ENCODE assay signal across 11 cellular contexts in the genomic region with DNA sequence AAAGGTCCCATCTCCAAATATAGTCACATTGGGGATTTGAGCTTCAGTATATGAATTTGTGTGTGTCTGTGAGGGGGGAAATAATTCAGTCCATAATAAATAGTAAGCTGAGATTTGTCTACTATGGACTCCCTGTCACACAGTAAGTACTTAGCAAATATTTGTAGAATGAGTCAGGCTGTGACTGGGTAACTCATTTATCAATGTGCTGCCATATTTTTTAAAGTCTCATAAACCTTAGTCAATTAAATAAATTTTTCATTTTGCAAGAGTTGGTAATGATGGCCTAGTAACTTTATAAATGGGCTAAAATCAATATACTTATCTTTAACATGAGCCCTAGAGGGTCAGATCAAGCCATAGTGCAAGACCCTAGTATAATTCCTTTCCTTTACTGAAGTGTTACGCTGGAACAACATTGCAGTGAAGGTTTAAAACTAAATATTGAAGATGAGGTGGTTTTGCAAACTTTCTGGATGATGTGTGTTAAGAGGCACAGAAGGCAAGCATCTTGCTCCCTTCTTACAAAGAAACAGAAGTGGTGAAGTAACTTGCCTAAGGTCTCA.
DNase-seq lines count a peak whose midpoint lies in the region; ATAC-seq and TF ChIP-seq lines count a peak whose summit lies in the region.
"Had no signal": no experiment of that assay in that cellular context is flagged by ENCODE, and none has a peak within 500 bp of the region (broad histone marks: within the 10 kb centered on the region; RNA-seq: fewer than 3 reads in every experiment).

No MANE protein-coding gene starts in this region.

- H3K4me1 Mint-ChIP-seq in CD14-positive monocyte = peaks cover 10% of the 10 kb centered on the region

- peak overlapping the region; percentile 60 for H3K27ac ChIP-seq in SJSA1
- H3K27ac ChIP-seq in upper lobe of right lung = no peak overlapping the region
- H3K27ac ChIP-seq: thoracic aorta had no signal

- ATAC-seq in upper lobe of right lung (peak; percentile 24), GM18870 (IDR thresholded peaks at IDR 0.05; ENCODE audit: unreplicated experiment) (no peak)
- ATAC-seq: activated naive CD8-positive, alpha-beta T cell treated with anti-CD3 and anti-CD28 coated beads, Interleukin-2, amount 50 U/mL, for 24 hours had no signal

- TF ChIP-seq CTCF in upper lobe of right lung (IDR thresholded peaks at IDR 0.05) (no peak), CD14-positive monocyte (IDR thresholded peaks at IDR 0.05) (no peak)

- H3K36me3 ChIP-seq in SJSA1 (no peaks in the 10 kb centered on the region), upper lobe of right lung (no peaks in the 10 kb centered on the region)
- H3K36me3 ChIP-seq: thoracic aorta had no signal

- peaks cover 0 to 3% (median 0%) of the 10 kb centered on the region in 3 donors for H3K27me3 Mint-ChIP-seq in CD14-positive monocyte (ENCODE audit: low read depth in 3 of 3)

- DNase-seq in NCI-H1092 treated with DMSO at 0.1 percent for 48 hours (lab: John Stamatoyannopoulos, UW) = peak; percentile 7
- DNase-seq in NCI-H1092 (lab: John Stamatoyannopoulos, UW) = no peak
- peak in 1 of 2 experiments; percentile 21 for DNase-seq in SJSA1 (ENCODE audit: low read depth in 1 of 2, low spot score in 2 of 2)
- DNase-seq in glomerular endothelial cell (ENCODE audit: extremely low read depth, low read depth, low spot score) = peak; percentile 42
- no peak for DNase-seq in upper lobe of right lung
- DNase-seq in CD14-positive monocyte (ENCODE audit: low spot score) = no peak
- DNase-seq in AG08396 (ENCODE audit: low spot score) = no peak
- DNase-seq: activated naive CD8-positive, alpha-beta T cell treated with anti-CD3 and anti-CD28 coated beads, Interleukin-2, amount 50 U/mL, for 24 hours; NCI-H1694 treated with DMSO at 0.1 percent for 48 hours had no signal

- H3K4me3 ChIP-seq in SJSA1 = no peak overlapping the region
- no peak overlapping the region for H3K4me3 ChIP-seq in upper lobe of right lung
- H3K4me3 ChIP-seq: thoracic aorta had no signal

- no peak overlapping the region for H3K4me3 Mint-ChIP-seq in CD14-positive monocyte
- H3K4me3 Mint-ChIP-seq: activated naive CD8-positive, alpha-beta T cell treated with anti-CD3 and anti-CD28 coated beads, Interleukin-2, amount 50 U/mL, for 24 hours had no signal

- H3K27ac Mint-ChIP-seq in CD14-positive monocyte = no peak overlapping the region
- H3K27ac Mint-ChIP-seq: activated naive CD8-positive, alpha-beta T cell treated with anti-CD3 and anti-CD28 coated beads, Interleukin-2, amount 50 U/mL, for 24 hours had no signal

- peaks cover 0 to 10% (median 5%) of the 10 kb centered on the region in 7 donors for H3K9me3 Mint-ChIP-seq in CD14-positive monocyte

- no peaks in the 10 kb centered on the region for H3K36me3 Mint-ChIP-seq in CD14-positive monocyte

- intact Hi-C loops in upper lobe of right lung (cut with DNase I) = no loop called here
- intact Hi-C loops in CD14-positive monocyte (cut with micrococcal nuclease) = loop anchor here in 1 of 2 donors (10.0 kb wide), 1 partner anchor 134 kb away; no protein-coding TSS in a partner anchor

- no peaks in the 10 kb centered on the region for H3K27me3 ChIP-seq in SJSA1 (replicated peaks)
- H3K27me3 ChIP-seq in upper lobe of right lung = no peaks in the 10 kb centered on the region

- no peaks in the 10 kb centered on the region for H3K9me3 ChIP-seq in SJSA1 (replicated peaks)
- H3K9me3 ChIP-seq in upper lobe of right lung = no peaks in the 10 kb centered on the region
- H3K9me3 ChIP-seq: thoracic aorta had no signal

- H3K4me1 ChIP-seq in SJSA1 (replicated peaks) = peaks cover 20% of the 10 kb centered on the region
- peaks cover 6% of the 10 kb centered on the region for H3K4me1 ChIP-seq in upper lobe of right lung

Comparison
In these comparisons a context has a peak if more than half of its experiments do, and no peak if none do; other contexts are left out.
1. DNase-seq: peak in NCI-H1092 treated with DMSO at 0.1 percent for 48 hours (single experiment) and glomerular endothelial cell (single experiment); none in NCI-H1092 (single experiment), upper lobe of right lung (single experiment), CD14-positive monocyte (single experiment) and AG08396 (single experiment).